ENCODE assay signal across 17 cellular contexts in the genomic region with DNA sequence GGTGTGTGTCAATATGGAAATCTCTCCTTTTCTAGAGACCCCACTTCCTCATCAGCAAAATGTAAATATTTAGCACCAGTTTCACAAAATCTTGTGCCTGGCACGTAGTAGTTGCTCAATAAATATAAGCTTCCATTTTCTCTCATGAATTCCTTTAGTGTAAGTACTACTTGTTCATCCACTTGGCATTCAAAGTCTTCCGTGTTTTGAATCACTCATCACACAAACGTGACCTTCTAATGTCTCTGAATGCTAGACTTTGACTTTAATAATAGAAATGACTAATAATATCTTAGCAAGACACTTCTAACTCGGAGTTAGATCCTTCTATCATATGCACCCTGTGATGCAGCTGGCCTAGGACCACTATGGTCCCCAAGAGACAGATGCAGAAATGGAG.
DNase-seq lines count a peak whose midpoint lies in the region; ATAC-seq and TF ChIP-seq lines count a peak whose summit lies in the region.
"Had no signal": no experiment of that assay in that cellular context is flagged by ENCODE, and none has a peak within 500 bp of the region (broad histone marks: within the 10 kb centered on the region; RNA-seq: fewer than 3 reads in every experiment).

No MANE protein-coding gene starts in this region.

- peaks cover 0 to 37% (median 27%) of the 10 kb centered on the region in 4 donors for H3K4me1 ChIP-seq in sigmoid colon

- no peaks in the 10 kb centered on the region for H3K27me3 Mint-ChIP-seq in CD4-positive, alpha-beta T cell
- H3K27me3 Mint-ChIP-seq: type B pancreatic cell had no signal

- WGBS in sigmoid colon, 2 donors: 77 to 83% methylated on average over 4 of the region's 4 CpGs

- peaks cover 54% of the 10 kb centered on the region for H3K4me1 Mint-ChIP-seq in CD4-positive, alpha-beta T cell (ENCODE audit: low read depth)

- H3K4me3 ChIP-seq in fibroblast of the aortic adventitia (ENCODE audit: low read depth, low read length) (no peak overlapping the region), sigmoid colon (no peak overlapping the region)
- H3K4me3 ChIP-seq: SJSA1 had no signal

- CTCF ChIA-PET in CD4-positive, alpha-beta T cell (lab: Charles Lee): no interaction called here

- H3K36me3 ChIP-seq in sigmoid colon: no peaks in the 10 kb centered on the region
- H3K36me3 ChIP-seq: SJSA1 had no signal

- no peaks in the 10 kb centered on the region for H3K36me3 Mint-ChIP-seq in CD4-positive, alpha-beta T cell (ENCODE audit: low read depth)
- H3K36me3 Mint-ChIP-seq: brain, type B pancreatic cell had no signal

- H3K9me3 ChIP-seq in CD4-positive, alpha-beta T cell (ENCODE audit: control insufficient read depth, low read length): no peaks in the 10 kb centered on the region
- no peaks in the 10 kb centered on the region for H3K9me3 ChIP-seq in sigmoid colon
- H3K9me3 ChIP-seq: SJSA1 had no signal

- no peak for DNase-seq in CD4-positive, alpha-beta T cell
- DNase-seq in LHCN-M2 (ENCODE audit: low read depth) (peak; percentile 13), fibroblast of the aortic adventitia (ENCODE audit: low read depth) (peak; percentile 76), sigmoid colon (no peak), SIG-M5 (lab: John Stamatoyannopoulos, UW) (no peak), H4 (ENCODE audit: low spot score) (no peak), omental fat pad (ENCODE audit: low spot score) (no peak)
- DNase-seq: activated CD4-positive, alpha-beta memory T cell treated with anti-CD3 and anti-CD28 coated beads, Interleukin-2, amount 10 ng/mL, durations not matched to agents 7 days and 5 days; effector CD8-positive, alpha-beta T cell; GDM1; NCI-H1092; posterior cingulate gyrus had no signal

- H3K27ac ChIP-seq in CD4-positive, alpha-beta T cell (ENCODE audit: low read depth, low read length): no peak overlapping the region
- peak overlapping the region; percentile 41 to 71 (median 62) for H3K27ac ChIP-seq in sigmoid colon
- H3K27ac ChIP-seq: SJSA1 had no signal

- H3K4me3 Mint-ChIP-seq in CD4-positive, alpha-beta T cell: no peak overlapping the region
- H3K4me3 Mint-ChIP-seq: brain, type B pancreatic cell had no signal

- TF ChIP-seq POLR2A in sigmoid colon (IDR thresholded peaks at IDR 0.05): no peak

- no peak for TF ChIP-seq CTCF in CD4-positive, alpha-beta T cell (IDR thresholded peaks at IDR 0.05)
- TF ChIP-seq CTCF in fibroblast of the aortic adventitia (IDR thresholded peaks at IDR 0.05; ENCODE audit: insufficient read depth, low read length) (no peak), sigmoid colon (IDR thresholded peaks at IDR 0.05) (no peak), omental fat pad (IDR thresholded peaks at IDR 0.05) (no peak)

- no peak for TF ChIP-seq EP300 in sigmoid colon (IDR thresholded peaks at IDR 0.05)

- H3K27ac Mint-ChIP-seq in CD4-positive, alpha-beta T cell: peak overlapping the region; percentile 19

- POLR2A ChIA-PET in CD4-positive, alpha-beta T cell (lab: Charles Lee): no interaction called here

- no peak for ATAC-seq in CD4-positive, alpha-beta T cell (ENCODE audit: poor library complexity)
- ATAC-seq in GM18511 (IDR thresholded peaks at IDR 0.05; ENCODE audit: unreplicated experiment): no peak
- no peak for ATAC-seq in omental fat pad (ENCODE audit: low FRiP score)

- no peaks in the 10 kb centered on the region for H3K9me3 Mint-ChIP-seq in CD4-positive, alpha-beta T cell
- H3K9me3 Mint-ChIP-seq: activated CD4-positive, alpha-beta memory T cell treated with anti-CD3 and anti-CD28 coated beads, Interleukin-2, amount 10 ng/mL, durations not matched to agents 7 days and 5 days; activated T-helper 2 cell treated with anti-CD3 and anti-CD28 coated beads, Interferon-gamma antibody, Interleukin-2, Interleukin-4, amounts not matched to agents 10 μg/mL and 5 μg/mL and 100 μg/mL, durations not matched to agents 14 hours and 24 hours and 36 hours; type B pancreatic cell had no signal

- intact Hi-C loops in CD4-positive, alpha-beta T cell (cut with DNase I, micrococcal nuclease): no loop called here
- intact Hi-C loops in sigmoid colon (cut with DNase I): no loop called here

- H3K27me3 ChIP-seq in CD4-positive, alpha-beta T cell (ENCODE audit: control insufficient read depth, insufficient read depth, low read length): no peaks in the 10 kb centered on the region
- H3K27me3 ChIP-seq in sigmoid colon: no peaks in the 10 kb centered on the region
- H3K27me3 ChIP-seq: SJSA1 had no signal

Comparison
In these comparisons a context has a peak if more than half of its experiments do, and no peak if none do; other contexts are left out.
1. DNase-seq: peak in LHCN-M2 (single experiment) and fibroblast of the aortic adventitia (single experiment); none in CD4-positive, alpha-beta T cell (0 of 10), sigmoid colon (single experiment), SIG-M5 (single experiment), H4 (single experiment) and omental fat pad (single experiment).